Comparison of ENCODE assay signal across 31 cellular contexts in the genomic region with DNA sequence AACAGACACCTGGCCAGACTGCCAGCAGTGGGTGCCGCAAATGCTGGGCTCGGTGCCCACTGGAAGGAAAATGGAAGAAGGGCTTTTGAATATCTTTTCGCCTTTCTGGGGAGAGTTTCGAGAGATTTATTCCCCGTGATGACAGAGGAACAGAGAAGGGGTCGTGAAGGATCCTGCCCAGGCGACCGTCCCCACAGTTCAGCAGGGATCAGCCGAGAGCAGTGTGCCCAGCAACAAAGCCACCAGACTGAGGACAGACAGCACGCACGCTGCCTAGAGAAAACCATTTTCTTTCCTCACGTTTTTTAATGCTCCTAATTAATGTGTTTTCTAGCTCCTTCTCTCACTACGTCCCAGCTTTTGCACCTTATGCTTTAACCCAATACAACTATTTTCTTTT.
"Had no signal": no experiment of that assay in that cellular context is flagged by ENCODE, and none has a peak within 500 bp of the region (broad histone marks: within the 10 kb centered on the region; RNA-seq: fewer than 3 reads in every experiment).

No MANE protein-coding gene starts in this region.

- DNase-seq: activated CD4-positive, alpha-beta T cell treated with anti-CD3 and anti-CD28 coated beads for 36 hours; activated CD4-positive, CD25-positive, alpha-beta regulatory T cell; activated CD8-positive, alpha-beta memory T cell treated with anti-CD3 and anti-CD28 coated beads, Interleukin-2, amount 10 ng/mL, durations not matched to agents 7 days and 5 days; activated CD8-positive, alpha-beta T cell treated with anti-CD3 and anti-CD28 coated beads, Interleukin-2, amount 10 ng/mL, durations not matched to agents 7 days and 5 days; activated effector memory CD4-positive, alpha-beta T cell treated with Interleukin-2 at 50 U/mL for 16 hours; activated naive CD4-positive, alpha-beta T cell treated with anti-CD3 and anti-CD28 coated beads for 36 hours; activated naive CD8-positive, alpha-beta T cell treated with anti-CD3 and anti-CD28 coated beads, Interleukin-2, amount 10 ng/mL, durations not matched to agents 7 days and 5 days; activated T-cell treated with anti-CD3 and anti-CD28 coated beads, Interleukin-2, amount 50 U/mL, for 72 hours; caudate nucleus; dermis blood vessel endothelial cell; effector CD8-positive, alpha-beta T cell; gastrocnemius medialis; glutamatergic neuron; islet precursor cell; left ventricle myocardium inferior; mammary epithelial cell; naive B cell; occipital lobe; psoas muscle; stimulated activated CD4-positive, alpha-beta T cell treated with anti-CD3 and anti-CD28 coated beads, Interleukin-1b, Interleukin-23, amount 100 ng/mL, for 48 hours; stimulated activated CD4-positive, alpha-beta T cell treated with anti-CD3 and anti-CD28 coated beads, Interleukin-4, amount 100 ng/mL, for 4 hours; stimulated activated CD8-positive, alpha-beta memory T cell treated with anti-CD3 and anti-CD28 coated beads, Interleukin-4, amount 100 ng/mL, for 48 hours; T-helper 1 cell; tibial artery had no signal

- H3K9me3 Mint-ChIP-seq: activated naive CD4-positive, alpha-beta T cell treated with anti-CD3 and anti-CD28 coated beads for 36 hours; activated naive CD8-positive, alpha-beta T cell treated with anti-CD3 and anti-CD28 coated beads, Interleukin-2, amount 10 ng/mL, durations not matched to agents 7 days and 5 days; activated T-cell treated with anti-CD3 and anti-CD28 coated beads, Interleukin-2, amount 50 U/mL, for 72 hours; naive B cell; neural crest cell; stimulated activated memory B cell treated with anti-CD40 and anti-IgM and Interleukin-4, amounts not matched to agents 10 μg/mL and 1 μg/mL and 100 μg/mL, for 72 hours; T-helper 2 cell treated with Interferon-gamma antibody and Interleukin-4, amounts not matched to agents 5 μg/mL and 100 μg/mL, for 36 hours had no signal

- H3K9me3 ChIP-seq: ascending aorta, gastrocnemius medialis, left ventricle myocardium inferior, psoas muscle, suprapubic skin, tibial artery had no signal

- H3K4me3 ChIP-seq: ascending aorta, gastrocnemius medialis, left ventricle myocardium inferior, psoas muscle, smooth muscle cell, suprapubic skin, tibial artery had no signal

- H3K27me3 ChIP-seq: ascending aorta, gastrocnemius medialis, suprapubic skin, tibial artery had no signal

- H3K27me3 Mint-ChIP-seq: activated CD4-positive, alpha-beta T cell treated with anti-CD3 and anti-CD28 coated beads for 36 hours; activated CD8-positive, alpha-beta memory T cell treated with anti-CD3 and anti-CD28 coated beads, Interleukin-2, amount 10 ng/mL, durations not matched to agents 7 days and 5 days; activated naive CD8-positive, alpha-beta T cell treated with anti-CD3 and anti-CD28 coated beads, Interleukin-2, amount 10 ng/mL, durations not matched to agents 7 days and 5 days; naive B cell; stimulated activated memory B cell treated with anti-CD40 and anti-IgM and Interleukin-4, amounts not matched to agents 10 μg/mL and 1 μg/mL and 100 μg/mL, for 72 hours had no signal

- H3K27ac Mint-ChIP-seq: activated CD4-positive, alpha-beta T cell treated with anti-CD3 and anti-CD28 coated beads for 36 hours; activated CD8-positive, alpha-beta memory T cell treated with anti-CD3 and anti-CD28 coated beads, Interleukin-2, amount 10 ng/mL, durations not matched to agents 7 days and 5 days; activated CD8-positive, alpha-beta T cell treated with anti-CD3 and anti-CD28 coated beads, Interleukin-2, amount 10 ng/mL, durations not matched to agents 7 days and 5 days; activated naive CD4-positive, alpha-beta T cell treated with anti-CD3 and anti-CD28 coated beads for 36 hours; activated naive CD8-positive, alpha-beta T cell treated with anti-CD3 and anti-CD28 coated beads, Interleukin-2, amount 10 ng/mL, durations not matched to agents 7 days and 5 days; stimulated activated memory B cell treated with anti-CD40 and anti-IgM and Interleukin-4, amounts not matched to agents 10 μg/mL and 1 μg/mL and 100 μg/mL, for 72 hours; T-helper 2 cell treated with Interferon-gamma antibody and Interleukin-4, amounts not matched to agents 5 μg/mL and 100 μg/mL, for 36 hours had no signal

- H3K4me3 Mint-ChIP-seq: activated CD4-positive, alpha-beta T cell treated with anti-CD3 and anti-CD28 coated beads for 36 hours; activated CD8-positive, alpha-beta memory T cell treated with anti-CD3 and anti-CD28 coated beads, Interleukin-2, amount 10 ng/mL, durations not matched to agents 7 days and 5 days; activated CD8-positive, alpha-beta T cell treated with anti-CD3 and anti-CD28 coated beads, Interleukin-2, amount 10 ng/mL, durations not matched to agents 7 days and 5 days; activated naive CD4-positive, alpha-beta T cell treated with anti-CD3 and anti-CD28 coated beads for 36 hours; activated naive CD8-positive, alpha-beta T cell treated with anti-CD3 and anti-CD28 coated beads, Interleukin-2, amount 10 ng/mL, durations not matched to agents 7 days and 5 days; activated T-cell treated with anti-CD3 and anti-CD28 coated beads, Interleukin-2, amount 50 U/mL, for 72 hours; naive B cell; neural crest cell; stimulated activated memory B cell treated with anti-CD40 and anti-IgM and Interleukin-4, amounts not matched to agents 10 μg/mL and 1 μg/mL and 100 μg/mL, for 72 hours; T-helper 2 cell treated with Interferon-gamma antibody and Interleukin-4, amounts not matched to agents 5 μg/mL and 100 μg/mL, for 36 hours had no signal

- H3K27ac ChIP-seq: ascending aorta, gastrocnemius medialis, left ventricle myocardium inferior, parathyroid adenoma, psoas muscle, suprapubic skin, tibial artery had no signal

- H3K4me1 ChIP-seq: ascending aorta, gastrocnemius medialis, left ventricle myocardium inferior, parathyroid adenoma, psoas muscle, suprapubic skin, tibial artery had no signal

- ATAC-seq: activated CD4-positive, alpha-beta T cell treated with anti-CD3 and anti-CD28 coated beads for 36 hours; activated CD8-positive, alpha-beta memory T cell treated with anti-CD3 and anti-CD28 coated beads, Interleukin-2, amount 10 ng/mL, durations not matched to agents 7 days and 5 days; activated CD8-positive, alpha-beta T cell treated with anti-CD3 and anti-CD28 coated beads, Interleukin-2, amount 10 ng/mL, durations not matched to agents 7 days and 5 days; activated T-cell treated with anti-CD3 and anti-CD28 coated beads, Interleukin-2, amount 50 U/mL, for 72 hours; gastrocnemius medialis; psoas muscle; stimulated activated memory B cell treated with anti-CD40 and anti-IgM and Interleukin-4, amounts not matched to agents 10 μg/mL and 1 μg/mL and 100 μg/mL, for 72 hours had no signal
